12 cellular contexts compared by ENCODE assay signal in genomic region chr5:143758750-143759149, GRCh38. TPM values are rescaled to one million over a fixed set of nuclear protein-coding genes. Genes with fewer than 3 reads are reported as not detected.
DNase-seq lines count a peak whose midpoint lies in the region; ATAC-seq and TF ChIP-seq lines count a peak whose summit lies in the region.
"Had no signal": no experiment of that assay in that cellular context is flagged by ENCODE, and none has a peak within 500 bp of the region (broad histone marks: within the 10 kb centered on the region; RNA-seq: fewer than 3 reads in every experiment).

No MANE protein-coding gene starts in this region.

- H3K4me3 ChIP-seq in fibroblast of the aortic adventitia (ENCODE audit: low read depth, low read length) = no peak overlapping the region

- TF ChIP-seq CTCF in fibroblast of the aortic adventitia (IDR thresholded peaks at IDR 0.05; ENCODE audit: insufficient read depth, low read length) = no peak

- DNase-seq in fibroblast of the aortic adventitia (ENCODE audit: low read depth) (peak; percentile 82), NCI-H345 (lab: John Stamatoyannopoulos, UW) (no peak), NCI-H510A (lab: John Stamatoyannopoulos, UW) (no peak), NCI-H526 treated with DMSO at 0.1 percent for 48 hours (lab: John Stamatoyannopoulos, UW) (no peak)
- DNase-seq in stimulated activated naive CD4-positive, alpha-beta T cell (lab: John Stamatoyannopoulos, UW) = no peak
- DNase-seq: activated effector memory CD4-positive, alpha-beta T cell treated with Interleukin-2 at 50 U/mL for 16 hours; effector CD4-positive, alpha-beta T cell; EL; retina had no signal

- peak; percentile 59 for ATAC-seq in GM18505 (IDR thresholded peaks at IDR 0.05; ENCODE audit: unreplicated experiment)
- peak; percentile 62 for ATAC-seq in GM21381 (IDR thresholded peaks at IDR 0.05; ENCODE audit: unreplicated experiment)
- ATAC-seq in HG03135 (IDR thresholded peaks at IDR 0.05; ENCODE audit: unreplicated experiment) = peak; percentile 56

- no peak for TF ChIP-seq POLR2A in GM18505 (IDR thresholded peaks at IDR 0.05; ENCODE audit: borderline replicate concordance, extremely low read depth, insufficient read depth, insufficient read length)

RNA-seq across cellular contexts. Expression of gene HMHB1, which starts 53.2 kb away (rescaled TPM):
- total RNA-seq in fibroblast of the aortic adventitia (ENCODE audit: low replicate concordance) = not detected in 2 replicates
